ENCODE assay signal across 9 cellular contexts in the genomic region with DNA sequence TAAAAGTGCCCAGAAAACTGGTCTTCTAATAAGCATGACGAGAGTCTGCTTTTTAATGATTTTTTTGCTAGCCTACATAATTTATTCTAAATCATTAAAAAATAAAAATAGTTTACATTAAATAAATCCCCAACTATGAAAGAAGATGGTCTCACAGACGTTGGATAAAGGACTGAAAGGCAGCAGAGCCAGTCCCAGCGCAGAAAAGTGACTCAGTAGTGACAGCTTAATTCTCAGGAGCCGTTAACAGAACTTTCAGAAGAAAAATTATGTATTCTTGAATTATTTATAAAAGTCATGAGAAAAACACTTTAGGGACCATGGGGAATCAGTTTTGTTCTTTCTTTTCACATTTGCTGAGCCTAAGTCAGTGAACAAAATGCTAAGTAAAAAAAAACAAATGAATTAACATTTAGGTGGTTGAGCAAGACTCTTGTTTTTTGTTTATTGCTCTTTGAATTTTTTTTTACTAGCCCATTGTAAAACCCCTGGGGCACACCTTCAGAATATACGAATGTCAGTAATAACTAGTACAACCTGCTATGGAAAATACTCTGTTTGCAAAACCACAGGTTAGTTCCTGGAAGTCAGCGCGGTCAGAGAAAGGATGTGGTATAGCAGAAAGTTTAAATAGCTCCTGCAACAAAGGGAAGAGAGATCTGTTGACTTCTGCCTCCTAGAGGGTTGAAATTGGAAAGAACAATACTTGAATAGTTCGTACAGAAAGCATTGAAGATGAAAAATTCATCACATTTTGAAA. TPM values are rescaled to one million over a fixed set of nuclear protein-coding genes. Genes with fewer than 3 reads are reported as not detected.
DNase-seq lines count a peak whose midpoint lies in the region; ATAC-seq, FAIRE-seq and TF ChIP-seq lines count a peak whose summit lies in the region.
"Had no signal": no experiment of that assay in that cellular context is flagged by ENCODE, and none has a peak within 500 bp of the region (broad histone marks: within the 10 kb centered on the region; RNA-seq: fewer than 3 reads in every experiment).

No MANE protein-coding gene starts in this region.

- no peaks in the 10 kb centered on the region for H3K4me1 ChIP-seq in HepG2 (ENCODE audit: insufficient read depth, low read length)
- H3K4me1 ChIP-seq in hepatocyte (ENCODE audit: insufficient read depth), result no peaks in the 10 kb centered on the region

- H3K4me3 ChIP-seq in HepG2 (replicated peaks in 1 of 3; ENCODE audit: insufficient read depth in 1 of 3, low read depth in 2 of 3, low read length in 3 of 3), result no peak overlapping the region
- H3K4me3 ChIP-seq in hepatocyte, result no peak overlapping the region

- H3K36me3 Mint-ChIP-seq in memory B cell, result no peaks in the 10 kb centered on the region
- H3K36me3 Mint-ChIP-seq: IgD-negative memory B cell had no signal

- H3K36me3 ChIP-seq in HepG2 (replicated peaks in 1 of 2; ENCODE audit: control insufficient read depth in 1 of 2, insufficient read depth in 2 of 2, low read length in 2 of 2), result no peaks in the 10 kb centered on the region
- H3K36me3 ChIP-seq in hepatocyte (replicated peaks; ENCODE audit: insufficient read depth, low read depth), result no peaks in the 10 kb centered on the region

- H3K4me1 Mint-ChIP-seq in memory B cell, result peaks cover 5% of the 10 kb centered on the region

- no TSS peak for BruUV-seq in HepG2 (replicated peaks; lab: Mats Ljungman, UMichigan)

- H3K9ac ChIP-seq in HepG2 (ENCODE audit: insufficient read depth, low read depth, low read length), result no peak overlapping the region

- H3K4me2 ChIP-seq in HepG2 (ENCODE audit: low read depth, low read length), result no peak overlapping the region
- H3K4me2 ChIP-seq in hepatocyte, result no peak overlapping the region

- H3K27me3 Mint-ChIP-seq in memory B cell, result peaks cover 3% of the 10 kb centered on the region

- H3K27me3 ChIP-seq in HepG2 (ENCODE audit: control insufficient read depth in 1 of 2, insufficient read depth in 2 of 2, low read length in 2 of 2) (no peaks in the 10 kb centered on the region), hepatocyte (no peaks in the 10 kb centered on the region)

- H4K20me1 ChIP-seq in HepG2 (ENCODE audit: insufficient read depth, low read length) (no peaks in the 10 kb centered on the region), hepatocyte (ENCODE audit: insufficient read depth, poor library complexity, severe bottlenecking) (no peaks in the 10 kb centered on the region)

- no peaks in the 10 kb centered on the region for H3K79me2 ChIP-seq in HepG2 (ENCODE audit: insufficient read depth, low read length)
- no peaks in the 10 kb centered on the region for H3K79me2 ChIP-seq in hepatocyte

- TF ChIP-seq EP300 in HepG2 (IDR thresholded peaks at IDR 0.05; ENCODE audit: low read depth in 2 of 2, low read length in 2 of 2), result no peak
- no peak for TF ChIP-seq EP300 in HepG2 (CRISPR knock-in tag; IDR thresholded peaks at IDR 0.05; ENCODE audit: borderline replicate concordance)

- H3K4me3 Mint-ChIP-seq in memory B cell, result no peak overlapping the region

- peak; percentile 7 for DNase-seq in GM19238 (ENCODE audit: insufficient read length, low spot score)
- DNase-seq in activated CD4-positive, alpha-beta T cell treated with anti-CD3 and anti-CD28 coated beads for 1 hour, result peak; percentile 10
- no peak for DNase-seq in memory B cell (ENCODE audit: low spot score in 2 of 2)
- DNase-seq in nucleus accumbens (lab: John Stamatoyannopoulos, UW), result no peak
- DNase-seq in HepG2 (ENCODE audit: low spot score), result no peak
- DNase-seq in hepatocyte (ENCODE audit: low spot score), result no peak
- no peak for DNase-seq in NCI-H446 treated with DMSO at 0.1 percent for 48 hours (lab: John Stamatoyannopoulos, UW)

- peak; percentile 92 for ATAC-seq in HG03139 (IDR thresholded peaks at IDR 0.05; ENCODE audit: unreplicated experiment)
- ATAC-seq in memory B cell (ENCODE audit: low read depth), result peak; percentile 73
- ATAC-seq in HepG2, result no peak

- TF ChIP-seq RAD21 in HepG2 (CRISPR knock-in tag; IDR thresholded peaks at IDR 0.05), result no peak

- CTCF ChIA-PET in HepG2 (lab: Yijun Ruan, JAX; ENCODE audit: low intra/inter-chr PET ratio, low total read pairs), result no interaction called here

- TF ChIP-seq CTCF in HepG2 (CRISPR knock-in tag; IDR thresholded peaks at IDR 0.05) (no peak), hepatocyte (IDR thresholded peaks at IDR 0.05; ENCODE audit: poor library complexity) (no peak)

- no peak for TF ChIP-seq POLR2A in HepG2 (IDR thresholded peaks at IDR 0.05; ENCODE audit: insufficient read depth in 1 of 2, low read depth in 2 of 2, low read length in 2 of 2)

- POLR2A ChIA-PET in HepG2 (lab: Yijun Ruan, JAX), result no interaction called here

- H2AFZ ChIP-seq in HepG2 (ENCODE audit: low read length), result no peak overlapping the region
- H2AFZ ChIP-seq in hepatocyte, result no peak overlapping the region

- H3K9me3 ChIP-seq in HepG2 (ENCODE audit: low read length), result no peaks in the 10 kb centered on the region
- H3K9me3 ChIP-seq in hepatocyte (ENCODE audit: low read depth), result no peaks in the 10 kb centered on the region

- no peaks in the 10 kb centered on the region for H3K9me3 Mint-ChIP-seq in memory B cell
- H3K9me3 Mint-ChIP-seq: IgD-negative memory B cell had no signal

- in situ Hi-C loops in HepG2 (cut with HindIII; ENCODE audit: extremely low pct_ligation_motif_present, low pct_unique_long_range_greater_than_20kb), result no loop called here

- H3K27ac ChIP-seq in HepG2 (ENCODE audit: extremely low read length, insufficient read depth, low read length), result no peak overlapping the region
- H3K27ac ChIP-seq in hepatocyte, result no peak overlapping the region

- intact Hi-C loops in HepG2 (cut with micrococcal nuclease; ENCODE audit: unreplicated experiment), result no loop called here

- 11% methylated on average over 8 of the region's 8 CpGs for WGBS in HepG2 (ENCODE audit: low lambda C conversion rate)
- 38% methylated on average over 8 of the region's 8 CpGs for WGBS in hepatocyte (ENCODE audit: low lambda C conversion rate, missing lambda C conversion rate)

- H3K9me2 ChIP-seq in hepatocyte (replicated peaks; ENCODE audit: insufficient read depth), result no peaks in the 10 kb centered on the region

- no peak for FAIRE-seq in HepG2 (lab: Jason Lieb, UNC)

- no peak overlapping the region for H3K27ac Mint-ChIP-seq in memory B cell
- H3K27ac Mint-ChIP-seq: IgD-negative memory B cell had no signal

TF ChIP-seq in HepG2, 621 proteins besides CTCF, POLR2A, EP300 and RAD21 (continues in another document):
- TF ChIP-seq KMT2A (CRISPR knock-in tag; IDR thresholded peaks at IDR 0.05) (no peak), WIZ (CRISPR knock-in tag; IDR thresholded peaks at IDR 0.05) (no peak), ZSCAN25 (CRISPR knock-in tag; IDR thresholded peaks at IDR 0.05) (no peak), ZNF138 (CRISPR knock-in tag; IDR thresholded peaks at IDR 0.05; ENCODE audit: low read depth) (no peak), ETV5 (CRISPR knock-in tag; IDR thresholded peaks at IDR 0.05; ENCODE audit: borderline replicate concordance) (no peak), ZNF251 (CRISPR knock-in tag; IDR thresholded peaks at IDR 0.05) (no peak), MEIS2 (CRISPR knock-in tag; IDR thresholded peaks at IDR 0.05) (no peak), MEF2D (CRISPR knock-in tag; IDR thresholded peaks at IDR 0.05) (no peak), HOXA5 (CRISPR knock-in tag; IDR thresholded peaks at IDR 0.05) (no peak), ZNF660 (CRISPR knock-in tag; IDR thresholded peaks at IDR 0.05; ENCODE audit: borderline replicate concordance, low read depth) (no peak), CENPX (CRISPR knock-in tag; IDR thresholded peaks at IDR 0.05) (no peak), HCFC1 (IDR thresholded peaks at IDR 0.05; ENCODE audit: low read depth, low read length) (no peak), NFE2L1 (CRISPR knock-in tag; IDR thresholded peaks at IDR 0.05; ENCODE audit: borderline replicate concordance) (no peak), GFI1 (CRISPR knock-in tag; IDR thresholded peaks at IDR 0.05; ENCODE audit: borderline replicate concordance) (no peak)
- TF ChIP-seq, protein P1, sequence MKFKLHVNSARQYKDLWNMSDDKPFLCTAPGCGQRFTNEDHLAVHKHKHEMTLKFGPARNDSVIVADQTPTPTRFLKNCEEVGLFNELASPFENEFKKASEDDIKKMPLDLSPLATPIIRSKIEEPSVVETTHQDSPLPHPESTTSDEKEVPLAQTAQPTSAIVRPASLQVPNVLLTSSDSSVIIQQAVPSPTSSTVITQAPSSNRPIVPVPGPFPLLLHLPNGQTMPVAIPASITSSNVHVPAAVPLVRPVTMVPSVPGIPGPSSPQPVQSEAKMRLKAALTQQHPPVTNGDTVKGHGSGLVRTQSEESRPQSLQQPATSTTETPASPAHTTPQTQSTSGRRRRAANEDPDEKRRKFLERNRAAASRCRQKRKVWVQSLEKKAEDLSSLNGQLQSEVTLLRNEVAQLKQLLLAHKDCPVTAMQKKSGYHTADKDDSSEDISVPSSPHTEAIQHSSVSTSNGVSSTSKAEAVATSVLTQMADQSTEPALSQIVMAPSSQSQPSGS (CRISPR knock-in tag; IDR thresholded peaks at IDR 0.05), result no peak

RNA-seq across cellular contexts. Expression of gene CCDC160, which starts 50.4 kb away (rescaled TPM):
- total RNA-seq in HepG2 (2016; rRNA removed; fragmentation: Illumina TruSeq; extraction: Trizol), result not detected in 2 replicates
- total RNA-seq in HepG2 (2016; cell fraction: cytosol; rRNA removed; fragmentation: Illumina TruSeq; extraction: Trizol; ENCODE audit: low read depth), result not detected in 2 replicates
- total RNA-seq in HepG2 (2016; cell fraction: insoluble cytoplasmic fraction; rRNA removed; fragmentation: Illumina TruSeq; extraction: Trizol), result not detected in 2 replicates
- not detected in 2 replicates for total RNA-seq in HepG2 (2016; cell fraction: membrane; rRNA removed; fragmentation: Illumina TruSeq; extraction: Trizol)
- total RNA-seq in HepG2 (2016; cell fraction: nucleus; rRNA removed; fragmentation: Illumina TruSeq; extraction: Trizol), result not detected in 2 replicates
- polyA plus RNA-seq in HepG2 (2011; rRNA removed), result not detected in 2 replicates
- not detected in 2 replicates for polyA plus RNA-seq in HepG2 (2011; cell fraction: cytosol; rRNA removed)
- not detected in 2 replicates for polyA plus RNA-seq in HepG2 (2011; cell fraction: nucleus; rRNA removed)
- not detected in 2 replicates for polyA plus RNA-seq in HepG2 (2012)
- not detected in 2 replicates for polyA plus RNA-seq in HepG2 (2016; cell fraction: cytosol; fragmentation: Illumina TruSeq; extraction: Trizol; ENCODE audit: low read depth)
- polyA plus RNA-seq in HepG2 (2016; cell fraction: insoluble cytoplasmic fraction; fragmentation: Illumina TruSeq; extraction: Trizol; ENCODE audit: low read depth), result not detected in 2 replicates
- not detected in 2 replicates for polyA plus RNA-seq in HepG2 (2016; cell fraction: membrane; fragmentation: Illumina TruSeq; extraction: Trizol; ENCODE audit: low read depth)
- not detected in 2 replicates for polyA plus RNA-seq in HepG2 (2016; cell fraction: nucleus; fragmentation: Illumina TruSeq; extraction: Trizol; ENCODE audit: insufficient read depth, low read depth)
- not detected in 2 replicates for polyA minus RNA-seq in HepG2 (2011; rRNA and poly(A)+ RNA removed; ENCODE audit: low replicate concordance)
- polyA minus RNA-seq in HepG2 (2011; cell fraction: cytosol; rRNA and poly(A)+ RNA removed), result not detected in 2 replicates
- polyA minus RNA-seq in HepG2 (2011; cell fraction: nucleus; rRNA and poly(A)+ RNA removed), result not detected in 2 replicates
- 0.47 and 0.84 TPM in 2 replicates for total RNA-seq in hepatocyte
- 1.9 TPM in 1 of 2 replicates, not detected in the other for polyA plus RNA-seq in hepatocyte
- polyA plus RNA-seq: IgD-negative memory B cell had no signal

Comparison
In these comparisons a context has a peak if more than half of its experiments do, and no peak if none do; other contexts are left out.
1. DNase-seq: peak in GM19238 (single experiment) and activated CD4-positive, alpha-beta T cell treated with anti-CD3 and anti-CD28 coated beads for 1 hour (single experiment); none in memory B cell (0 of 2), nucleus accumbens (0 of 56), HepG2 (single experiment), hepatocyte (single experiment) and NCI-H446 treated with DMSO at 0.1 percent for 48 hours (single experiment).